ENCODE assay signal across 8 cellular contexts in genomic region chr22:50530280-50530856, GRCh38. TPM values are rescaled to one million over a fixed set of nuclear protein-coding genes. Genes with fewer than 3 reads are reported as not detected.
DNase-seq lines count a peak whose midpoint lies in the region; ATAC-seq and TF ChIP-seq lines count a peak whose summit lies in the region.

No MANE protein-coding gene starts in this region.

- no peak for TF ChIP-seq CTCF in osteoblast (IDR thresholded peaks at IDR 0.05; ENCODE audit: extremely low read depth, low read depth, low read length)
- no peak for TF ChIP-seq CTCF in HFFc6 (IDR thresholded peaks at IDR 0.05)

- no peaks in the 10 kb centered on the region for H3K79me2 ChIP-seq in osteoblast (ENCODE audit: insufficient read depth, low read length)

- peak overlapping the region; percentile 74 for H3K4me3 ChIP-seq in osteoblast (ENCODE audit: insufficient read depth, low read length)

- DNase-seq in activated T-cell treated with anti-CD3 and anti-CD28 coated beads for 24 hours (ENCODE audit: low read depth) (peak; percentile 53), activated T-cell treated with anti-CD3 and anti-CD28 coated beads for 4 hours (no peak), glomerular visceral epithelial cell (ENCODE audit: extremely low spot score) (peak; percentile 36), osteoblast (ENCODE audit: insufficient read length, low spot score, missing footprints) (peak; percentile 94), HFFc6 (no peak)
- peak; percentile 80 to 83 for DNase-seq in activated T-cell treated with anti-CD3 and anti-CD28 coated beads, Interleukin-2, amount 50 U/mL, for 48 hours

- peaks cover 26% of the 10 kb centered on the region for H3K4me1 ChIP-seq in osteoblast (ENCODE audit: insufficient read depth, low read length)

- TF ChIP-seq RAD21 in Ishikawa (IDR thresholded peaks at IDR 0.05; ENCODE audit: low read depth), result no peak

- ATAC-seq in GM18505 (IDR thresholded peaks at IDR 0.05; ENCODE audit: unreplicated experiment), result no peak

- peaks cover 18% of the 10 kb centered on the region for H3K27me3 Mint-ChIP-seq in HFFc6 (ENCODE audit: insufficient read depth)

- peaks cover 9% of the 10 kb centered on the region for H3K4me1 Mint-ChIP-seq in HFFc6 (ENCODE audit: low read depth)

- H3K36me3 ChIP-seq in osteoblast (ENCODE audit: insufficient read depth, low read length), result no peaks in the 10 kb centered on the region

- no peak overlapping the region for H3K27ac Mint-ChIP-seq in HFFc6

- peak overlapping the region; percentile 91 for H3K4me2 ChIP-seq in osteoblast (ENCODE audit: insufficient read depth, low read length)

- H3K9me3 Mint-ChIP-seq in HFFc6, result no peaks in the 10 kb centered on the region

- no peak overlapping the region for H3K4me3 Mint-ChIP-seq in HFFc6

- peak overlapping the region; percentile 29 for H2AFZ ChIP-seq in osteoblast (ENCODE audit: low read length)

- H3K36me3 Mint-ChIP-seq in HFFc6 (ENCODE audit: low read depth), result no peaks in the 10 kb centered on the region

- no peaks in the 10 kb centered on the region for H3K27me3 ChIP-seq in osteoblast (ENCODE audit: insufficient read depth, low read length)

- H3K27ac ChIP-seq in osteoblast (ENCODE audit: low read depth, low read length), result peak overlapping the region; percentile 45

- peaks cover 6% of the 10 kb centered on the region for H4K20me1 ChIP-seq in osteoblast (ENCODE audit: insufficient read depth, low read length)

- no peak for TF ChIP-seq EP300 in Ishikawa (IDR thresholded peaks at IDR 0.05; ENCODE audit: borderline replicate concordance)

- TF ChIP-seq POLR2A in GM18505 (IDR thresholded peaks at IDR 0.05; ENCODE audit: borderline replicate concordance, extremely low read depth, insufficient read depth, insufficient read length), result no peak

- H3K9me3 ChIP-seq in osteoblast (ENCODE audit: low read depth, low read length), result no peaks in the 10 kb centered on the region

TF ChIP-seq in Ishikawa, 13 proteins besides CTCF, POLR2A, EP300 and RAD21:
- peak; percentile 21; the same call in 1 of the 2 replicates for TF ChIP-seq TEAD4 (IDR thresholded peaks at IDR 0.05)
- no peak for TF ChIP-seq CEBPB (IDR thresholded peaks at IDR 0.05)
- TF ChIP-seq USF1 (IDR thresholded peaks at IDR 0.05), result peak; percentile 25; the same call in 1 of the 2 replicates
- peak; percentile 88 for TF ChIP-seq ZBTB7A (IDR thresholded peaks at IDR 0.05; ENCODE audit: low read depth)
- TF ChIP-seq NFIC (IDR thresholded peaks at IDR 0.05), result peak; percentile 25; the same call in 1 of the 2 replicates
- peak; percentile 38; the same call in 1 of the 2 replicates for TF ChIP-seq TCF12 (IDR thresholded peaks at IDR 0.05; ENCODE audit: low read depth)
- TF ChIP-seq CREB1 (IDR thresholded peaks at IDR 0.05; ENCODE audit: low read depth), result no peak
- peak; percentile 57; the same call in 1 of the 2 replicates for TF ChIP-seq YY1 (IDR thresholded peaks at IDR 0.05; ENCODE audit: low read depth)
- peak; percentile 96 for TF ChIP-seq MAX (IDR thresholded peaks at IDR 0.05)
- TF ChIP-seq EGR1 (IDR thresholded peaks at IDR 0.05), result no peak
- TF ChIP-seq TAF1 (IDR thresholded peaks at IDR 0.05; ENCODE audit: low read depth), result 0 out of 2 replicates have a peak, but pooled peaks have one; percentile 35
- TF ChIP-seq FOXM1 (IDR thresholded peaks at IDR 0.05; ENCODE audit: borderline replicate concordance, low read depth), result no peak
- TF ChIP-seq REST (IDR thresholded peaks at IDR 0.05; ENCODE audit: low read depth), result no peak

RNA-seq across cellular contexts. Expression of gene TYMP, which starts 0.6 kb away (rescaled TPM):
- 14.4 and 30.0 TPM in 2 replicates for total RNA-seq in osteoblast
- 1 to 10 TPM in 5 of 6 experiments, under 1 TPM in 1; 0.95 to 2.1 (median 1.3) TPM for total RNA-seq in HFFc6 (2021; fragmentation: NEBNext Ultra II Directional; extraction: Animal tissue kit (Norgen Biotek cat#: 25700))

RNA-seq across cellular contexts. Expression of gene SCO2, which starts 5.0 kb away (rescaled TPM):
- 5.1 and 5.6 TPM in 2 replicates for total RNA-seq in osteoblast
- 10 to 100 TPM in 2 of 6 experiments, 1 to 10 TPM in 4; 2.7 to 11.1 (median 9.7) TPM for total RNA-seq in HFFc6 (2021; fragmentation: NEBNext Ultra II Directional; extraction: Animal tissue kit (Norgen Biotek cat#: 25700))

RNA-seq across cellular contexts. Expression of gene KLHDC7B, which starts 15.3 kb away (rescaled TPM):
- 0.29 and 0.72 TPM in 2 replicates for total RNA-seq in osteoblast
- total RNA-seq in HFFc6 (2021; fragmentation: NEBNext Ultra II Directional; extraction: Animal tissue kit (Norgen Biotek cat#: 25700)), result under 1 TPM in 1 of 6 experiments, not detected in 5; 0.05 TPM

RNA-seq across cellular contexts. Expression of gene NCAPH2, which starts 22.3 kb away (rescaled TPM):
- total RNA-seq in osteoblast, result 24.2 and 27.5 TPM in 2 replicates
- 10 to 100 TPM; 31.7 to 54.1 (median 50.0) TPM for total RNA-seq in HFFc6 (2021; fragmentation: NEBNext Ultra II Directional; extraction: Animal tissue kit (Norgen Biotek cat#: 25700))

RNA-seq across cellular contexts. Expression of gene LMF2, which starts 22.9 kb away (rescaled TPM):
- total RNA-seq in osteoblast, result 56.8 and 60.7 TPM in 2 replicates
- 100 to 1,000 TPM; 110 to 133 (median 118) TPM for total RNA-seq in HFFc6 (2021; fragmentation: NEBNext Ultra II Directional; extraction: Animal tissue kit (Norgen Biotek cat#: 25700))

Comparison
In these comparisons a context has a peak if more than half of its experiments do, and no peak if none do; other contexts are left out.
1. DNase-seq: peak in activated T-cell treated with anti-CD3 and anti-CD28 coated beads for 24 hours (single experiment), activated T-cell treated with anti-CD3 and anti-CD28 coated beads, Interleukin-2, amount 50 U/mL, for 48 hours (2 of 2), glomerular visceral epithelial cell (single experiment) and osteoblast (single experiment); none in activated T-cell treated with anti-CD3 and anti-CD28 coated beads for 4 hours (single experiment) and HFFc6 (single experiment).